14 cellular contexts compared by ENCODE assay signal in genomic region chr18:75244914-75245313, GRCh38. TPM values are rescaled to one million over a fixed set of nuclear protein-coding genes. Genes with fewer than 3 reads are reported as not detected.
DNase-seq lines count a peak whose midpoint lies in the region; ATAC-seq, FAIRE-seq and TF ChIP-seq lines count a peak whose summit lies in the region.
"Had no signal": no experiment of that assay in that cellular context is flagged by ENCODE, and none has a peak within 500 bp of the region (broad histone marks: within the 10 kb centered on the region; RNA-seq: fewer than 3 reads in every experiment).

No MANE protein-coding gene starts in this region.

- ATAC-seq in stimulated activated memory B cell treated with anti-CD40 and anti-IgM and Interleukin-4, amounts not matched to agents 10 μg/mL and 1 μg/mL and 100 μg/mL, for 72 hours = no peak
- no peak for ATAC-seq in HepG2
- ATAC-seq in gastroesophageal sphincter = no peak
- no peak for ATAC-seq in GM21515 (IDR thresholded peaks at IDR 0.05; ENCODE audit: unreplicated experiment)

- TF ChIP-seq POLR2A in HepG2 (IDR thresholded peaks at IDR 0.05; ENCODE audit: insufficient read depth in 1 of 2, low read depth in 2 of 2, low read length in 2 of 2) (no peak), gastroesophageal sphincter (IDR thresholded peaks at IDR 0.05) (no peak)

- CTCF ChIA-PET in HepG2 (lab: Yijun Ruan, JAX; ENCODE audit: low intra/inter-chr PET ratio, low total read pairs) = no interaction called here

- no peak overlapping the region for H3K4me3 Mint-ChIP-seq in activated naive CD4-positive, alpha-beta T cell treated with anti-CD3 and anti-CD28 coated beads, Interleukin-2, amount 50 U/mL, for 24 hours
- no peak overlapping the region for H3K4me3 Mint-ChIP-seq in stimulated activated memory B cell treated with anti-CD40 and anti-IgM and Interleukin-4, amounts not matched to agents 10 μg/mL and 1 μg/mL and 100 μg/mL, for 72 hours

- no TSS peak for BruUV-seq in HepG2 (replicated peaks; lab: Mats Ljungman, UMichigan)

- H3K27ac ChIP-seq in HepG2 (ENCODE audit: extremely low read length, insufficient read depth, low read length) = no peak overlapping the region
- no peak overlapping the region for H3K27ac ChIP-seq in gastroesophageal sphincter
- H3K27ac ChIP-seq: C4-2B had no signal

- TF ChIP-seq CTCF in HFF-Myc (IDR thresholded peaks at IDR 0.05; ENCODE audit: low read depth, low read length, missing control alignments) = no peak
- TF ChIP-seq CTCF in HepG2 (CRISPR knock-in tag; IDR thresholded peaks at IDR 0.05) = no peak
- TF ChIP-seq CTCF in gastroesophageal sphincter (IDR thresholded peaks at IDR 0.05) = no peak

- H3K9me3 Mint-ChIP-seq in activated naive CD4-positive, alpha-beta T cell treated with anti-CD3 and anti-CD28 coated beads, Interleukin-2, amount 50 U/mL, for 24 hours = no peaks in the 10 kb centered on the region
- peaks cover 4% of the 10 kb centered on the region for H3K9me3 Mint-ChIP-seq in stimulated activated memory B cell treated with anti-CD40 and anti-IgM and Interleukin-4, amounts not matched to agents 10 μg/mL and 1 μg/mL and 100 μg/mL, for 72 hours

- H3K36me3 ChIP-seq in endocrine pancreas (ENCODE audit: control insufficient read depth, insufficient read depth, low read length) (peaks cover 3% of the 10 kb centered on the region), HepG2 (replicated peaks in 1 of 2; ENCODE audit: control insufficient read depth in 1 of 2, insufficient read depth in 2 of 2, low read length in 2 of 2) (no peaks in the 10 kb centered on the region), gastroesophageal sphincter (no peaks in the 10 kb centered on the region)

- TF ChIP-seq RAD21 in HepG2 (CRISPR knock-in tag; IDR thresholded peaks at IDR 0.05) = no peak

- no peak overlapping the region for H2AFZ ChIP-seq in HepG2 (ENCODE audit: low read length)

- H3K4me3 ChIP-seq in HFF-Myc (replicated peaks; ENCODE audit: low read depth, low read length) (peak overlapping the region; percentile 19), endocrine pancreas (ENCODE audit: control insufficient read depth, insufficient read depth, low read length) (peak overlapping the region; percentile 20), HepG2 (replicated peaks in 1 of 3; ENCODE audit: insufficient read depth in 1 of 3, low read depth in 2 of 3, low read length in 3 of 3) (no peak overlapping the region), gastroesophageal sphincter (no peak overlapping the region)

- in situ Hi-C loops in HepG2 (cut with HindIII; ENCODE audit: extremely low pct_ligation_motif_present, low pct_unique_long_range_greater_than_20kb) = no loop called here

- H3K9ac ChIP-seq in endocrine pancreas (ENCODE audit: control insufficient read depth, insufficient read depth, low read length) (no peak overlapping the region), HepG2 (ENCODE audit: insufficient read depth, low read depth, low read length) (no peak overlapping the region)

- TF ChIP-seq EP300 in HepG2 (IDR thresholded peaks at IDR 0.05; ENCODE audit: low read depth in 2 of 2, low read length in 2 of 2) (no peak), HepG2 (CRISPR knock-in tag; IDR thresholded peaks at IDR 0.05; ENCODE audit: borderline replicate concordance) (no peak), gastroesophageal sphincter (IDR thresholded peaks at IDR 0.05) (no peak)

- intact Hi-C loops in HepG2 (cut with micrococcal nuclease; ENCODE audit: unreplicated experiment) = loop anchor here (1.0 to 5.0 kb wide), 4 partner anchors 36 to 593 kb away; partner anchors contain the start of gene PTGR3

- H4K20me1 ChIP-seq in HepG2 (ENCODE audit: insufficient read depth, low read length) = no peaks in the 10 kb centered on the region

- no peak for FAIRE-seq in HepG2 (lab: Jason Lieb, UNC)
- FAIRE-seq: A204.1, RCC 7860 had no signal

- H3K79me2 ChIP-seq in HepG2 (ENCODE audit: insufficient read depth, low read length) = peaks cover 5% of the 10 kb centered on the region

- H3K27me3 ChIP-seq in endocrine pancreas (ENCODE audit: control insufficient read depth, insufficient read depth, low read length) (no peaks in the 10 kb centered on the region), HepG2 (ENCODE audit: control insufficient read depth in 1 of 2, insufficient read depth in 2 of 2, low read length in 2 of 2) (no peaks in the 10 kb centered on the region), gastroesophageal sphincter (no peaks in the 10 kb centered on the region)

- no peak for DNase-seq in activated naive CD4-positive, alpha-beta T cell treated with Interleukin-2 at 50 U/mL for 16 hours
- DNase-seq in HFF-Myc (ENCODE audit: extremely low read depth, low read depth) (no peak), HepG2 (ENCODE audit: low spot score) (no peak)
- DNase-seq: GF-D8, NCI-H2227 treated with DMSO at 0.1 percent for 48 hours, NCI-H524 treated with DMSO at 0.1 percent for 48 hours had no signal

- WGBS in HepG2 (ENCODE audit: low lambda C conversion rate) = 88% methylated on average over 4 of the region's 4 CpGs
- 46 to 61% methylated on average over 4 of the region's 4 CpGs for WGBS in gastroesophageal sphincter (ENCODE audit: low coverage in 1 of 2), 2 donors

- POLR2A ChIA-PET in HepG2 (lab: Yijun Ruan, JAX) = no interaction called here

- no peak overlapping the region for H3K4me2 ChIP-seq in HepG2 (ENCODE audit: low read depth, low read length)

- H3K4me1 ChIP-seq in endocrine pancreas (ENCODE audit: control insufficient read depth, insufficient read depth, low read length) (no peaks in the 10 kb centered on the region), HepG2 (ENCODE audit: insufficient read depth, low read length) (peaks cover 18% of the 10 kb centered on the region), gastroesophageal sphincter (peaks cover 0 to 63% (median 14%) of the 10 kb centered on the region in 3 donors)

- H3K27me3 Mint-ChIP-seq in activated naive CD4-positive, alpha-beta T cell treated with anti-CD3 and anti-CD28 coated beads, Interleukin-2, amount 50 U/mL, for 24 hours = no peaks in the 10 kb centered on the region
- H3K27me3 Mint-ChIP-seq in stimulated activated memory B cell treated with anti-CD40 and anti-IgM and Interleukin-4, amounts not matched to agents 10 μg/mL and 1 μg/mL and 100 μg/mL, for 72 hours = no peaks in the 10 kb centered on the region

- peak overlapping the region; percentile 25 for H3K27ac Mint-ChIP-seq in activated naive CD4-positive, alpha-beta T cell treated with anti-CD3 and anti-CD28 coated beads, Interleukin-2, amount 50 U/mL, for 24 hours
- H3K27ac Mint-ChIP-seq in stimulated activated memory B cell treated with anti-CD40 and anti-IgM and Interleukin-4, amounts not matched to agents 10 μg/mL and 1 μg/mL and 100 μg/mL, for 72 hours = peak overlapping the region; percentile 5

- H3K36me3 Mint-ChIP-seq in activated naive CD4-positive, alpha-beta T cell treated with anti-CD3 and anti-CD28 coated beads, Interleukin-2, amount 50 U/mL, for 24 hours = peaks cover 2% of the 10 kb centered on the region
- peaks cover 10% of the 10 kb centered on the region for H3K36me3 Mint-ChIP-seq in stimulated activated memory B cell treated with anti-CD40 and anti-IgM and Interleukin-4, amounts not matched to agents 10 μg/mL and 1 μg/mL and 100 μg/mL, for 72 hours

- H3K9me3 ChIP-seq in endocrine pancreas (ENCODE audit: control insufficient read depth, low read length) = no peaks in the 10 kb centered on the region
- peaks cover 13% of the 10 kb centered on the region for H3K9me3 ChIP-seq in HepG2 (ENCODE audit: low read length)
- no peaks in the 10 kb centered on the region for H3K9me3 ChIP-seq in gastroesophageal sphincter

- peaks cover 92% of the 10 kb centered on the region for H3K4me1 Mint-ChIP-seq in activated naive CD4-positive, alpha-beta T cell treated with anti-CD3 and anti-CD28 coated beads, Interleukin-2, amount 50 U/mL, for 24 hours
- peaks cover 55% of the 10 kb centered on the region for H3K4me1 Mint-ChIP-seq in stimulated activated memory B cell treated with anti-CD40 and anti-IgM and Interleukin-4, amounts not matched to agents 10 μg/mL and 1 μg/mL and 100 μg/mL, for 72 hours

RNA-seq across cellular contexts. Expression of gene TSHZ1, which starts 34.3 kb away (rescaled TPM):
- 2.5 and 2.6 TPM in 2 replicates for total RNA-seq in HepG2 (2016; rRNA removed; fragmentation: Illumina TruSeq; extraction: Trizol)
- total RNA-seq in HepG2 (2016; cell fraction: cytosol; rRNA removed; fragmentation: Illumina TruSeq; extraction: Trizol; ENCODE audit: low read depth) = 0.20 and 0.35 TPM in 2 replicates
- 2.1 and 2.4 TPM in 2 replicates for total RNA-seq in HepG2 (2016; cell fraction: insoluble cytoplasmic fraction; rRNA removed; fragmentation: Illumina TruSeq; extraction: Trizol)
- total RNA-seq in HepG2 (2016; cell fraction: membrane; rRNA removed; fragmentation: Illumina TruSeq; extraction: Trizol) = 1.5 and 1.6 TPM in 2 replicates
- total RNA-seq in HepG2 (2016; cell fraction: nucleus; rRNA removed; fragmentation: Illumina TruSeq; extraction: Trizol) = 2.9 and 3.6 TPM in 2 replicates
- polyA plus RNA-seq in HepG2 (2011; rRNA removed) = 2.4 and 2.7 TPM in 2 replicates
- 1.7 and 1.8 TPM in 2 replicates for polyA plus RNA-seq in HepG2 (2011; cell fraction: cytosol; rRNA removed)
- polyA plus RNA-seq in HepG2 (2011; cell fraction: nucleus; rRNA removed) = 3.2 and 3.4 TPM in 2 replicates
- polyA plus RNA-seq in HepG2 (2012) = 4.3 and 4.7 TPM in 2 replicates
- 0.17 and 0.18 TPM in 2 replicates for polyA plus RNA-seq in HepG2 (2016; cell fraction: cytosol; fragmentation: Illumina TruSeq; extraction: Trizol; ENCODE audit: low read depth)
- 2.9 and 3.5 TPM in 2 replicates for polyA plus RNA-seq in HepG2 (2016; cell fraction: insoluble cytoplasmic fraction; fragmentation: Illumina TruSeq; extraction: Trizol; ENCODE audit: low read depth)
- 0.81 and 1.0 TPM in 2 replicates for polyA plus RNA-seq in HepG2 (2016; cell fraction: membrane; fragmentation: Illumina TruSeq; extraction: Trizol; ENCODE audit: low read depth)
- 3.8 and 3.9 TPM in 2 replicates for polyA plus RNA-seq in HepG2 (2016; cell fraction: nucleus; fragmentation: Illumina TruSeq; extraction: Trizol; ENCODE audit: insufficient read depth, low read depth)
- 4.9 and 6.5 TPM in 2 replicates for polyA minus RNA-seq in HepG2 (2011; rRNA and poly(A)+ RNA removed; ENCODE audit: low replicate concordance)
- 4.2 and 4.7 TPM in 2 replicates for polyA minus RNA-seq in HepG2 (2011; cell fraction: cytosol; rRNA and poly(A)+ RNA removed)
- 4.4 and 4.8 TPM in 2 replicates for polyA minus RNA-seq in HepG2 (2011; cell fraction: nucleus; rRNA and poly(A)+ RNA removed)
- 10 to 100 TPM; 22.3 to 41.7 (median 33.8) TPM for total RNA-seq in gastroesophageal sphincter

RNA-seq across cellular contexts. Expression of gene PTGR3, which starts 36.0 kb away (rescaled TPM):
- total RNA-seq in HepG2 (2016; rRNA removed; fragmentation: Illumina TruSeq; extraction: Trizol) (11.5 and 13.3 TPM in 2 replicates), gastroesophageal sphincter (10 to 100 TPM; 24.9 to 46.8 (median 29.6) TPM)
- total RNA-seq in HepG2 (2016; cell fraction: cytosol; rRNA removed; fragmentation: Illumina TruSeq; extraction: Trizol; ENCODE audit: low read depth) = 3.0 and 3.5 TPM in 2 replicates
- total RNA-seq in HepG2 (2016; cell fraction: insoluble cytoplasmic fraction; rRNA removed; fragmentation: Illumina TruSeq; extraction: Trizol) = 12.0 and 13.7 TPM in 2 replicates
- 9.5 and 11.7 TPM in 2 replicates for total RNA-seq in HepG2 (2016; cell fraction: membrane; rRNA removed; fragmentation: Illumina TruSeq; extraction: Trizol)
- 6.0 and 7.5 TPM in 2 replicates for total RNA-seq in HepG2 (2016; cell fraction: nucleus; rRNA removed; fragmentation: Illumina TruSeq; extraction: Trizol)
- 23.5 and 25.3 TPM in 2 replicates for polyA plus RNA-seq in HepG2 (2011; rRNA removed)
- polyA plus RNA-seq in HepG2 (2011; cell fraction: cytosol; rRNA removed) = 17.8 and 19.5 TPM in 2 replicates
- polyA plus RNA-seq in HepG2 (2011; cell fraction: nucleus; rRNA removed) = 21.7 and 25.8 TPM in 2 replicates
- 16.2 and 18.2 TPM in 2 replicates for polyA plus RNA-seq in HepG2 (2012)
- polyA plus RNA-seq in HepG2 (2016; cell fraction: cytosol; fragmentation: Illumina TruSeq; extraction: Trizol; ENCODE audit: low read depth) = 5.8 and 8.4 TPM in 2 replicates
- 18.6 and 22.2 TPM in 2 replicates for polyA plus RNA-seq in HepG2 (2016; cell fraction: insoluble cytoplasmic fraction; fragmentation: Illumina TruSeq; extraction: Trizol; ENCODE audit: low read depth)
- 12.0 and 13.4 TPM in 2 replicates for polyA plus RNA-seq in HepG2 (2016; cell fraction: membrane; fragmentation: Illumina TruSeq; extraction: Trizol; ENCODE audit: low read depth)
- polyA plus RNA-seq in HepG2 (2016; cell fraction: nucleus; fragmentation: Illumina TruSeq; extraction: Trizol; ENCODE audit: insufficient read depth, low read depth) = 11.7 and 16.0 TPM in 2 replicates
- 91.8 and 99.6 TPM in 2 replicates for polyA minus RNA-seq in HepG2 (2011; rRNA and poly(A)+ RNA removed; ENCODE audit: low replicate concordance)
- 14.5 and 19.7 TPM in 2 replicates for polyA minus RNA-seq in HepG2 (2011; cell fraction: cytosol; rRNA and poly(A)+ RNA removed)
- 23.2 and 33.2 TPM in 2 replicates for polyA minus RNA-seq in HepG2 (2011; cell fraction: nucleus; rRNA and poly(A)+ RNA removed)

Comparison
In these comparisons a context has a peak if more than half of its experiments do, and no peak if none do; other contexts are left out.
1. H3K4me3 ChIP-seq: peak in HFF-Myc (single experiment) and endocrine pancreas (single experiment); none in HepG2 (0 of 3) and gastroesophageal sphincter (0 of 2).